In the genomic region with DNA sequence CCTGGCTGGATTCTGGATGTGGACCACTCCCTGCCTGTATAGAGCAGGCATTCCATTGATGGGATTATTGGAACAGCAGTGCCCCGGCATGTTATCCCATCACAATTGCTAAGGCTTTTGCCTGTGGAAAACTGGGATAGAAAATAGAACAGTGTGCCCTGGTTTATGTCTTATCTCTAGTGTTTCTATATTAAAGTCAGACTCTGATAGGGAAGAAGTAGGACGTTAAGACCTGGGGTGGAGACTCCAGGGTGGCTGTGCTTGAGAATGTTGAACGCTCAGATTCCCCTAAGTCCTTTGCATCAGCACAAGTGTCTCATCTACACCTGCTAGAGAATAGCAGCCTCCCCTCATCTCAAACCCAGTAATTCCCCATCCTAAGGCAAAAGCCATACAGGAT, we compare ENCODE assay signal across 25 cellular contexts. TPM values are rescaled to one million over a fixed set of nuclear protein-coding genes. Genes with fewer than 3 reads are reported as not detected.
"Had no signal": no experiment of that assay in that cellular context is flagged by ENCODE, and none has a peak within 500 bp of the region (broad histone marks: within the 10 kb centered on the region; RNA-seq: fewer than 3 reads in every experiment).

No MANE protein-coding gene starts in this region.

- H3K9me3 ChIP-seq: mucosa of descending colon, neutrophil, psoas muscle, right lobe of liver, tibial nerve, uterus had no signal

- H3K27ac ChIP-seq: neutrophil, parathyroid adenoma, psoas muscle, right lobe of liver, tibial nerve, uterus had no signal

- DNase-seq: hypothalamus; islet precursor cell; mucosa of descending colon; naive thymus-derived CD8-positive, alpha-beta T cell; occipital lobe; psoas muscle; right lobe of liver; stimulated activated CD4-positive, alpha-beta T cell treated with anti-CD3 and anti-CD28 coated beads, Interleukin-1b, Interleukin-23, amount 100 ng/mL, for 48 hours; stimulated activated CD4-positive, alpha-beta T cell treated with anti-CD3 and anti-CD28 coated beads, Interleukin-2, amount 100 ng/mL, for 48 hours; stimulated activated CD4-positive, alpha-beta T cell treated with anti-CD3 and anti-CD28 coated beads, Interleukin-4, amount 100 ng/mL, for 4 hours; stimulated activated CD8-positive, alpha-beta memory T cell treated with anti-CD3 and anti-CD28 coated beads, Interleukin-4, amount 100 ng/mL, for 48 hours; stimulated activated naive CD4-positive, alpha-beta T cell treated with Interleukin-2 at 50 U/mL for 16 hours; stimulated activated naive CD8-positive, alpha-beta T cell treated with anti-CD3 and anti-CD28 coated beads, Interleukin-15, amount 100 ng/mL, for 72 hours; substantia nigra; uterus had no signal

- H3K36me3 ChIP-seq: neutrophil, right lobe of liver, tibial nerve, uterus had no signal

- ATAC-seq: left lobe of liver; mucosa of descending colon; naive thymus-derived CD8-positive, alpha-beta T cell; psoas muscle; right lobe of liver; stimulated activated memory B cell treated with anti-CD40 and anti-IgM and Interleukin-4, amounts not matched to agents 10 μg/mL and 1 μg/mL and 100 μg/mL, for 72 hours; stimulated activated naive CD8-positive, alpha-beta T cell treated with anti-CD3 and anti-CD28 coated beads, Interleukin-15, amount 100 ng/mL, for 72 hours had no signal

- H3K4me3 ChIP-seq: lung, mucosa of descending colon, psoas muscle, right lobe of liver, smooth muscle cell, tibial nerve, uterus had no signal

- H3K27me3 ChIP-seq: neutrophil, tibial nerve, uterus had no signal

- H3K4me1 ChIP-seq: parathyroid adenoma, psoas muscle, right lobe of liver, tibial nerve, uterus had no signal

RNA-seq across cellular contexts. Expression of a gene that starts 10.8 kb away (rescaled TPM):
- total RNA-seq: left lobe of liver, lung, mesothelial cell of epicardium, mucosa of descending colon, osteocyte, psoas muscle, right lobe of liver, skeletal muscle tissue had no signal
- polyA plus RNA-seq: naive thymus-derived CD8-positive, alpha-beta T cell had no signal
